18 cellular contexts compared by ENCODE assay signal in genomic region chr10:63631971-63632370, GRCh38.
DNase-seq lines count a peak whose midpoint lies in the region; ATAC-seq, FAIRE-seq and TF ChIP-seq lines count a peak whose summit lies in the region.
"Had no signal": no experiment of that assay in that cellular context is flagged by ENCODE, and none has a peak within 500 bp of the region (broad histone marks: within the 10 kb centered on the region; RNA-seq: fewer than 3 reads in every experiment).

No MANE protein-coding gene starts in this region.

- H2BK12ac ChIP-seq in mesenchymal stem cell (ENCODE audit: low read length in 2 of 2) = no peak overlapping the region

- H3K4me1 Mint-ChIP-seq in T-cell = peaks cover 22 to 31% (median 25%) of the 10 kb centered on the region in 3 donors

- POLR2A ChIA-PET in HepG2 (lab: Yijun Ruan, JAX) (no interaction called here), T-cell (lab: Charles Lee) (interaction anchor here in 1 of 2 donors (2.1 kb wide), 1 partner anchor 374 kb away, joined by 5 read pairs; no protein-coding TSS in a partner anchor)

- no peak overlapping the region for H3K23ac ChIP-seq in mesenchymal stem cell (ENCODE audit: low read length in 2 of 2)

- no peak for FAIRE-seq in HepG2 (lab: Jason Lieb, UNC)
- FAIRE-seq: H54 had no signal

- H4K8ac ChIP-seq in mesenchymal stem cell (ENCODE audit: low read length) = no peak overlapping the region

- no peak overlapping the region for H2BK15ac ChIP-seq in mesenchymal stem cell (ENCODE audit: low read depth, poor library complexity, severe bottlenecking)

- 49% methylated on average over 3 of the region's 3 CpGs for WGBS in liver
- 53% methylated on average over 3 of the region's 3 CpGs for WGBS in HepG2 (ENCODE audit: low lambda C conversion rate)
- 100% methylated on average over 2 of the region's 3 CpGs for WGBS in mesenchymal stem cell

- no peak for TF ChIP-seq POLR2A in HepG2 (IDR thresholded peaks at IDR 0.05; ENCODE audit: insufficient read depth in 1 of 2, low read depth in 2 of 2, low read length in 2 of 2)
- TF ChIP-seq POLR2A in uterus (IDR thresholded peaks at IDR 0.05) = no peak

- peaks cover 3% of the 10 kb centered on the region for H3K79me1 ChIP-seq in mesenchymal stem cell (replicated peaks; ENCODE audit: low read length, poor library complexity, severe bottlenecking)

- peaks cover 0 to 47% (median 33%) of the 10 kb centered on the region in 4 donors for H3K4me1 ChIP-seq in liver (ENCODE audit: control insufficient read depth in 4 of 4, insufficient read depth in 4 of 4, low read length in 3 of 4)
- H3K4me1 ChIP-seq in HepG2 (ENCODE audit: insufficient read depth, low read length) = peaks cover 30% of the 10 kb centered on the region
- H3K4me1 ChIP-seq in adipocyte (ENCODE audit: control insufficient read depth, insufficient read depth, low read length) = peaks cover 32% of the 10 kb centered on the region
- H3K4me1 ChIP-seq in mesenchymal stem cell (ENCODE audit: control insufficient read depth, insufficient read depth, low read depth, low read length) = peaks cover 7% of the 10 kb centered on the region
- no peaks in the 10 kb centered on the region for H3K4me1 ChIP-seq in uterus

- BruUV-seq in HepG2 (replicated peaks; lab: Mats Ljungman, UMichigan) = no TSS peak

- H3K4me3 Mint-ChIP-seq in T-cell = peak overlapping the region in 1 of 3 donors; percentile 91

- CTCF ChIA-PET in HepG2 (lab: Yijun Ruan, JAX; ENCODE audit: low intra/inter-chr PET ratio, low total read pairs) = no interaction called here
- CTCF ChIA-PET in T-cell (lab: Charles Lee) = interaction anchor here (1.9 to 6.3 kb wide), 2 partner anchors 88 to 465 kb away, joined by 7 to 98 read pairs; no protein-coding TSS in a partner anchor

- H3K36me3 Mint-ChIP-seq in T-cell = no peaks in the 10 kb centered on the region

- no peaks in the 10 kb centered on the region for H4K20me1 ChIP-seq in HepG2 (ENCODE audit: insufficient read depth, low read length)

- in situ Hi-C loops in HepG2 (cut with HindIII; ENCODE audit: extremely low pct_ligation_motif_present, low pct_unique_long_range_greater_than_20kb) = loop anchor here (5.0 to 10.0 kb wide), 3 partner anchors 83 to 465 kb away; no protein-coding TSS in a partner anchor

- H3K18ac ChIP-seq in mesenchymal stem cell (ENCODE audit: low read depth in 1 of 2, low read length in 2 of 2) = no peak overlapping the region

- H3K27ac Mint-ChIP-seq in T-cell = peak overlapping the region in 1 of 2 donors; percentile 31
- H3K27ac Mint-ChIP-seq: activated CD8-positive, alpha-beta T cell treated with anti-CD3 and anti-CD28 coated beads for 36 hours; T-helper 2 cell treated with Interferon-gamma antibody and Interleukin-4, amounts not matched to agents 5 μg/mL and 100 μg/mL, for 36 hours had no signal

- H3K79me2 ChIP-seq in HepG2 (ENCODE audit: insufficient read depth, low read length) = no peaks in the 10 kb centered on the region
- H3K79me2 ChIP-seq: hepatocyte had no signal

- H3K9me3 ChIP-seq in liver (ENCODE audit: control insufficient read depth in 4 of 4, low read length in 3 of 4) = no peaks in the 10 kb centered on the region
- H3K9me3 ChIP-seq in HepG2 (ENCODE audit: low read length) = no peaks in the 10 kb centered on the region
- H3K9me3 ChIP-seq in adipocyte (ENCODE audit: control insufficient read depth, low read length) = no peaks in the 10 kb centered on the region
- H3K9me3 ChIP-seq in mesenchymal stem cell (ENCODE audit: control insufficient read depth, low read length) = no peaks in the 10 kb centered on the region
- no peaks in the 10 kb centered on the region for H3K9me3 ChIP-seq in uterus

- TF ChIP-seq CTCF in liver (IDR thresholded peaks at IDR 0.05; ENCODE audit: low read depth, low read length, missing input control) = no peak
- TF ChIP-seq CTCF in HepG2 (CRISPR knock-in tag; IDR thresholded peaks at IDR 0.05) = no peak
- TF ChIP-seq CTCF in uterus (IDR thresholded peaks at IDR 0.05) = no peak

- no peak for TF ChIP-seq RAD21 in liver (IDR thresholded peaks at IDR 0.05)
- TF ChIP-seq RAD21 in HepG2 (CRISPR knock-in tag; IDR thresholded peaks at IDR 0.05) = no peak

- H2BK5ac ChIP-seq in mesenchymal stem cell (ENCODE audit: low read depth, low read length, poor library complexity, severe bottlenecking) = no peak overlapping the region

- intact Hi-C loops in HepG2 (cut with micrococcal nuclease; ENCODE audit: unreplicated experiment) (loop anchor here (2.0 kb wide), 1 partner anchor 87 kb away; no protein-coding TSS in a partner anchor), uterus (cut with DNase I; ENCODE audit: low total_unique reads) (loop anchor here (10.0 kb wide), 1 partner anchor 83 kb away; no protein-coding TSS in a partner anchor)

- H3K9ac ChIP-seq in liver (ENCODE audit: low read depth in 1 of 2, low read length in 2 of 2) (no peak overlapping the region), HepG2 (ENCODE audit: insufficient read depth, low read depth, low read length) (no peak overlapping the region), adipocyte (ENCODE audit: low read length) (peak overlapping the region; percentile 93), mesenchymal stem cell (ENCODE audit: low read length) (peak overlapping the region; percentile 94)

- no peak overlapping the region for H2AK5ac ChIP-seq in mesenchymal stem cell (ENCODE audit: low read length, severe bottlenecking)

- H3K27ac ChIP-seq in liver (ENCODE audit: low read depth in 1 of 2, low read length in 2 of 2) (peak overlapping the region; percentile 80 to 98), HepG2 (ENCODE audit: extremely low read length, insufficient read depth, low read length) (no peak overlapping the region), mesenchymal stem cell (ENCODE audit: low read length, poor library complexity, severe bottlenecking) (no peak overlapping the region), uterus (peak overlapping the region; percentile 89 to 98)

- H2BK120ac ChIP-seq in mesenchymal stem cell (ENCODE audit: low read depth, low read length) = no peak overlapping the region

- H3K4ac ChIP-seq in mesenchymal stem cell (ENCODE audit: low read depth in 1 of 2, low read length in 2 of 2) = no peak overlapping the region

- no peaks in the 10 kb centered on the region for H3K27me3 ChIP-seq in liver (ENCODE audit: control insufficient read depth in 4 of 4, insufficient read depth in 4 of 4, low read length in 3 of 4)
- no peaks in the 10 kb centered on the region; a peak in 1 of 5 replicates for H3K27me3 ChIP-seq in HepG2 (ENCODE audit: control insufficient read depth in 1 of 2, insufficient read depth in 2 of 2, low read length in 2 of 2)
- H3K27me3 ChIP-seq in adipocyte (replicated peaks; ENCODE audit: control insufficient read depth, insufficient read depth, low read length) = no peaks in the 10 kb centered on the region
- no peaks in the 10 kb centered on the region for H3K27me3 ChIP-seq in mesenchymal stem cell (ENCODE audit: control insufficient read depth in 1 of 2, insufficient read depth in 1 of 2, low read length in 2 of 2)
- H3K27me3 ChIP-seq in uterus = no peaks in the 10 kb centered on the region
- H3K27me3 ChIP-seq: brain microvascular endothelial cell, hepatocyte had no signal

- TF ChIP-seq EP300 in HepG2 (IDR thresholded peaks at IDR 0.05; ENCODE audit: low read depth in 2 of 2, low read length in 2 of 2) = no peak
- no peak for TF ChIP-seq EP300 in HepG2 (CRISPR knock-in tag; IDR thresholded peaks at IDR 0.05; ENCODE audit: borderline replicate concordance)

- no peak overlapping the region for H3K14ac ChIP-seq in mesenchymal stem cell (ENCODE audit: low read length in 2 of 2)

- H2AFZ ChIP-seq in HepG2 (ENCODE audit: low read length) (no peak overlapping the region), mesenchymal stem cell (ENCODE audit: low read depth, low read length) (no peak overlapping the region)

- H3K9me3 Mint-ChIP-seq in T-cell = no peaks in the 10 kb centered on the region
- H3K9me3 Mint-ChIP-seq: activated CD8-positive, alpha-beta T cell treated with anti-CD3 and anti-CD28 coated beads for 36 hours; effector memory CD8-positive, alpha-beta T cell; T-helper 2 cell treated with Interferon-gamma antibody and Interleukin-4, amounts not matched to agents 5 μg/mL and 100 μg/mL, for 36 hours had no signal

- H3K36me3 ChIP-seq in liver (ENCODE audit: control insufficient read depth in 4 of 4, insufficient read depth in 3 of 4, low read depth in 1 of 4, low read length in 3 of 4) (no peaks in the 10 kb centered on the region), HepG2 (replicated peaks in 1 of 2; ENCODE audit: control insufficient read depth in 1 of 2, insufficient read depth in 2 of 2, low read length in 2 of 2) (no peaks in the 10 kb centered on the region), adipocyte (ENCODE audit: control insufficient read depth, insufficient read depth, low read length, severe bottlenecking) (no peaks in the 10 kb centered on the region), mesenchymal stem cell (ENCODE audit: control insufficient read depth in 1 of 2, insufficient read depth in 2 of 2, low read depth in 1 of 2, low read length in 2 of 2) (no peaks in the 10 kb centered on the region), uterus (no peaks in the 10 kb centered on the region)
- H3K36me3 ChIP-seq: brain microvascular endothelial cell had no signal

- no peak for ATAC-seq in HepG2
- ATAC-seq in T-cell (replicated peaks in 1 of 4) = no peak
- no peak for ATAC-seq in HG02970 (IDR thresholded peaks at IDR 0.05; ENCODE audit: low FRiP score, unreplicated experiment)
- ATAC-seq: activated CD8-positive, alpha-beta T cell treated with anti-CD3 and anti-CD28 coated beads for 36 hours; effector memory CD8-positive, alpha-beta T cell had no signal

- H3K27me3 Mint-ChIP-seq in T-cell = no peaks in the 10 kb centered on the region
- H3K27me3 Mint-ChIP-seq: effector memory CD8-positive, alpha-beta T cell had no signal

- no peak for DNase-seq in HepG2 (ENCODE audit: low spot score)
- DNase-seq in adipocyte (ENCODE audit: low read depth) = peak; percentile 32
- DNase-seq in mesenchymal stem cell = no peak
- DNase-seq in uterus = no peak
- no peak for DNase-seq in NCI-H2081 (lab: John Stamatoyannopoulos, UW)
- DNase-seq in T-cell = no peak
- DNase-seq: activated CD8-positive, alpha-beta T cell treated with anti-CD3 and anti-CD28 coated beads for 36 hours; activated effector memory CD4-positive, alpha-beta T cell treated with anti-CD3 and anti-CD28 coated beads, Interleukin-2, amount 50 U/mL, for 16 hours; brain microvascular endothelial cell; effector memory CD8-positive, alpha-beta T cell; NCI-H1048; NCI-H446 treated with DMSO at 0.1 percent for 48 hours; occipital lobe had no signal

- no peak overlapping the region for H4K91ac ChIP-seq in mesenchymal stem cell (ENCODE audit: low read length)

- H3K4me2 ChIP-seq in HepG2 (ENCODE audit: low read depth, low read length) = no peak overlapping the region
- H3K4me2 ChIP-seq in mesenchymal stem cell (ENCODE audit: low read length, poor library complexity, severe bottlenecking) = no peak overlapping the region

- H3K4me3 ChIP-seq in liver (ENCODE audit: low read depth in 1 of 3, low read length in 3 of 3) = no peak overlapping the region
- H3K4me3 ChIP-seq in HepG2 (replicated peaks in 1 of 3; ENCODE audit: insufficient read depth in 1 of 3, low read depth in 2 of 3, low read length in 3 of 3) = no peak overlapping the region
- peak overlapping the region; percentile 89 for H3K4me3 ChIP-seq in adipocyte (ENCODE audit: low read length)
- H3K4me3 ChIP-seq in mesenchymal stem cell (ENCODE audit: insufficient read depth in 1 of 2, low read depth in 1 of 2, low read length in 2 of 2) = no peak overlapping the region
- no peak overlapping the region for H3K4me3 ChIP-seq in uterus

Comparison
In these comparisons a context has a peak if more than half of its experiments do, and no peak if none do; other contexts are left out.
1. H3K27ac ChIP-seq: peak in liver (2 of 2) and uterus (2 of 2); none in HepG2 (single experiment) and mesenchymal stem cell (single experiment).
2. H3K9ac ChIP-seq: peak in adipocyte (single experiment) and mesenchymal stem cell (single experiment); none in liver (0 of 2) and HepG2 (single experiment).